ENCODE assay signal across 8 cellular contexts in genomic region chr20:37042986-37043972, GRCh38. TPM values are rescaled to one million over a fixed set of nuclear protein-coding genes. Genes with fewer than 3 reads are reported as not detected.
DNase-seq lines count a peak whose midpoint lies in the region; ATAC-seq and TF ChIP-seq lines count a peak whose summit lies in the region.

No MANE protein-coding gene starts in this region.

- H3K27me3 ChIP-seq in DOHH2 (ENCODE audit: control insufficient read depth, low read length) (no peaks in the 10 kb centered on the region), MG63 (no peaks in the 10 kb centered on the region)

- ATAC-seq in GM21360 (IDR thresholded peaks at IDR 0.05; ENCODE audit: unreplicated experiment) (peak; percentile 61), HG03457 (IDR thresholded peaks at IDR 0.05; ENCODE audit: unreplicated experiment) (peak; percentile 45)

- H3K27me3 Mint-ChIP-seq in activated naive CD4-positive, alpha-beta T cell treated with anti-CD3 and anti-CD28 coated beads, Interleukin-2, amount 50 U/mL, for 24 hours: no peaks in the 10 kb centered on the region

- H3K9me3 Mint-ChIP-seq in activated naive CD4-positive, alpha-beta T cell treated with anti-CD3 and anti-CD28 coated beads, Interleukin-2, amount 50 U/mL, for 24 hours: no peaks in the 10 kb centered on the region

- peaks cover 6% of the 10 kb centered on the region for H3K79me2 ChIP-seq in DOHH2 (ENCODE audit: control insufficient read depth, low read length)

- H3K4me2 ChIP-seq in DOHH2 (ENCODE audit: low read length): peak overlapping the region; percentile 71

- H3K36me3 Mint-ChIP-seq in activated naive CD4-positive, alpha-beta T cell treated with anti-CD3 and anti-CD28 coated beads, Interleukin-2, amount 50 U/mL, for 24 hours: peaks cover 27% of the 10 kb centered on the region

- TF ChIP-seq CTCF in DOHH2 (IDR thresholded peaks at IDR 0.05; ENCODE audit: low read depth, low read length, poor library complexity, severe bottlenecking): no peak

- H3K36me3 ChIP-seq in DOHH2 (ENCODE audit: control insufficient read depth, low read length) (peaks cover 92% of the 10 kb centered on the region), MG63 (peaks cover 78% of the 10 kb centered on the region)

- H3F3A ChIP-seq in DOHH2 (ENCODE audit: control insufficient read depth, insufficient read depth): peaks cover 21% of the 10 kb centered on the region

- H3K27ac ChIP-seq in DOHH2 (ENCODE audit: low read depth, low read length): peak overlapping the region; percentile 80

- peaks cover 35% of the 10 kb centered on the region for H3K4me1 Mint-ChIP-seq in activated naive CD4-positive, alpha-beta T cell treated with anti-CD3 and anti-CD28 coated beads, Interleukin-2, amount 50 U/mL, for 24 hours

- peak overlapping the region; percentile 79 for H3K4me3 Mint-ChIP-seq in activated naive CD4-positive, alpha-beta T cell treated with anti-CD3 and anti-CD28 coated beads, Interleukin-2, amount 50 U/mL, for 24 hours

- peak overlapping the region; percentile 79 for H3K27ac Mint-ChIP-seq in activated naive CD4-positive, alpha-beta T cell treated with anti-CD3 and anti-CD28 coated beads, Interleukin-2, amount 50 U/mL, for 24 hours

- H4K20me1 ChIP-seq in DOHH2 (ENCODE audit: control insufficient read depth, insufficient read depth, low read depth, low read length): no peaks in the 10 kb centered on the region

- no peaks in the 10 kb centered on the region for H3K9me2 ChIP-seq in DOHH2 (replicated peaks; ENCODE audit: control insufficient read depth, low read length)

- no peaks in the 10 kb centered on the region; the same call in 1 of the 2 replicates for H3K9me3 ChIP-seq in DOHH2 (ENCODE audit: control insufficient read depth, insufficient read depth, low read length)
- H3K9me3 ChIP-seq in MG63: no peaks in the 10 kb centered on the region

- H3K4me1 ChIP-seq in DOHH2 (ENCODE audit: control insufficient read depth, low read length): peaks cover 48% of the 10 kb centered on the region

- DNase-seq in islet precursor cell (no peak), MG63 (no peak), COLO668 (lab: John Stamatoyannopoulos, UW; ENCODE audit: unreplicated experiment) (no peak), AML-193 (lab: John Stamatoyannopoulos, UW) (no peak)

- H3K4me3 ChIP-seq in DOHH2 (ENCODE audit: low read length) (peak overlapping the region; percentile 51), MG63 (no peak overlapping the region)

RNA-seq across cellular contexts. Expression of gene RBL1, which starts 52.5 kb away (rescaled TPM):
- 11.1 and 18.3 TPM in 2 replicates for total RNA-seq in MG63 (2014; rRNA removed; shearing (Covaris generic); ENCODE audit: low replicate concordance)
